ENCODE assay signal across 7 cellular contexts in genomic region chr3:136711277-136711676, GRCh38.
"Had no signal": no experiment of that assay in that cellular context is flagged by ENCODE, and none has a peak within 500 bp of the region (broad histone marks: within the 10 kb centered on the region; RNA-seq: fewer than 3 reads in every experiment).

No MANE protein-coding gene starts in this region.

- FAIRE-seq: H1, H54, HTR-8/SVneo had no signal

- H2AFZ ChIP-seq: GM23338 had no signal

- ATAC-seq: GM23338 had no signal

- H3K4me2 ChIP-seq: GM23338 had no signal

- H3K4me3 ChIP-seq: GM23338 had no signal

- DNase-seq: H9, HCEC 1CT, KBM-7 had no signal
